In the genomic region with DNA sequence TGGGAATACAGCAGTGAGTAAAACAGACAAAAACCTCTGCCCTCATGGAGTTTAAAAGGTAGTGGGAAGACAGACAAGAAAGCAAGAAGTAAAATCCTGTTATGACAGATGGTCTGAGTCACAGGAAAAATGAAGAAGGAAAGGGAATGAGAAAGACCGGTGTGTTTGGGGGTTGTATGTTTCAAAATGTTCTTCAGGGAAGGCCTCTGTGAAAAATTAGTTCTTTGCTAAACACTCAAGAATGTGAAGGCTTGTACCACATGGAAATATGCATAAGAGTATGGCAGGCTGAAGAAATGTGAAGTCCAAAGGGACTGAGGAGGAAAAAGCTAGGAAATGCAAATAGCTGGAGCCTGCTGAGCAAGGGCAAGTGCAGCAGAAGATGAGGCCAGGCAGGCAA, we compare ENCODE assay signal across 17 cellular contexts.
A peak's percentile ranks its signal among the peaks of the same experiment; 100 is the strongest.
DNase-seq lines count a peak whose midpoint lies in the region; ATAC-seq and TF ChIP-seq lines count a peak whose summit lies in the region.
"Had no signal": no experiment of that assay in that cellular context is flagged by ENCODE, and none has a peak within 500 bp of the region (broad histone marks: within the 10 kb centered on the region; RNA-seq: fewer than 3 reads in every experiment).

No MANE protein-coding gene starts in this region.

- POLR2A ChIA-PET in BJ (lab: Charles Lee), result interaction anchor here (0.6 kb wide), 1 partner anchor 224 kb away, joined by 5 read pairs; no protein-coding TSS in a partner anchor
- POLR2A ChIA-PET in WTC11 (lab: Charles Lee), result interaction anchor here (0.5 kb wide), 1 partner anchor 985 kb away, joined by 3 read pairs; no protein-coding TSS in a partner anchor

- no peaks in the 10 kb centered on the region for H3K9me3 Mint-ChIP-seq in WTC11
- H3K9me3 Mint-ChIP-seq: brain had no signal

- H3K27me3 ChIP-seq in BJ (ENCODE audit: control insufficient read depth, insufficient read depth, low read length) (no peaks in the 10 kb centered on the region), osteoblast (ENCODE audit: insufficient read depth, low read length) (no peaks in the 10 kb centered on the region), Karpas-422 (ENCODE audit: low read length) (no peaks in the 10 kb centered on the region)

- no peaks in the 10 kb centered on the region for H3K36me3 Mint-ChIP-seq in WTC11
- H3K36me3 Mint-ChIP-seq: brain had no signal

- H3K9me2 ChIP-seq in Karpas-422 (replicated peaks; ENCODE audit: insufficient read depth, low read length), result no peaks in the 10 kb centered on the region

- H2AFZ ChIP-seq in osteoblast (ENCODE audit: low read length), result peak overlapping the region; percentile 55
- H2AFZ ChIP-seq in Karpas-422 (ENCODE audit: low read length), result no peak overlapping the region

- H3K36me3 ChIP-seq in BJ (ENCODE audit: control insufficient read depth, insufficient read depth, low read length), result no peaks in the 10 kb centered on the region
- H3K36me3 ChIP-seq in osteoblast (ENCODE audit: insufficient read depth, low read length), result no peaks in the 10 kb centered on the region
- H3K36me3 ChIP-seq in Karpas-422 (ENCODE audit: insufficient read depth, low read length), result no peaks in the 10 kb centered on the region
- H3K36me3 ChIP-seq: thoracic aorta had no signal

- H3K4me3 ChIP-seq in BJ (ENCODE audit: low read depth, low read length) (no peak overlapping the region), fibroblast of the aortic adventitia (ENCODE audit: low read depth, low read length) (no peak overlapping the region), osteoblast (ENCODE audit: insufficient read depth, low read length) (no peak overlapping the region), Karpas-422 (ENCODE audit: low read length) (no peak overlapping the region)
- H3K4me3 ChIP-seq: psoas muscle, thoracic aorta had no signal

- H3K4me2 ChIP-seq in osteoblast (ENCODE audit: insufficient read depth, low read length), result peak overlapping the region; percentile 8
- H3K4me2 ChIP-seq in Karpas-422 (ENCODE audit: low read depth, low read length, poor library complexity, severe bottlenecking), result no peak overlapping the region

- peak overlapping the region; percentile 7 for H3K27ac ChIP-seq in osteoblast (ENCODE audit: low read depth, low read length)
- H3K27ac ChIP-seq in Karpas-422 (ENCODE audit: low read length), result no peak overlapping the region
- H3K27ac ChIP-seq: psoas muscle, VCaP had no signal

- no peaks in the 10 kb centered on the region for H3K9me3 ChIP-seq in osteoblast (ENCODE audit: low read depth, low read length)
- peaks cover 39% of the 10 kb centered on the region for H3K9me3 ChIP-seq in Karpas-422 (ENCODE audit: low read length)
- H3K9me3 ChIP-seq: psoas muscle, thoracic aorta had no signal

- peaks cover 8% of the 10 kb centered on the region for H3K4me1 ChIP-seq in osteoblast (ENCODE audit: insufficient read depth, low read length)
- no peaks in the 10 kb centered on the region for H3K4me1 ChIP-seq in Karpas-422 (ENCODE audit: low read length)
- H3K4me1 ChIP-seq: psoas muscle had no signal

- H3K9ac ChIP-seq in Karpas-422 (ENCODE audit: low read length), result no peak overlapping the region

- ATAC-seq in WTC11, result no peak
- ATAC-seq: Panc1, psoas muscle had no signal

- peak; percentile 39 for DNase-seq in BJ (ENCODE audit: low read depth)
- peak; percentile 92 for DNase-seq in amniotic epithelial cell (ENCODE audit: low read depth)
- peak; percentile 48 for DNase-seq in fibroblast of the aortic adventitia (ENCODE audit: low read depth)
- peak; percentile 36 for DNase-seq in osteoblast (ENCODE audit: insufficient read length, low spot score, missing footprints)
- no peak for DNase-seq in WTC11 (ENCODE audit: low spot score)
- no peak for DNase-seq in NOMO-1 (lab: John Stamatoyannopoulos, UW; ENCODE audit: unreplicated experiment in 2 of 2)
- DNase-seq in LoVo (ENCODE audit: low spot score), result no peak
- no peak for DNase-seq in Karpas-422
- DNase-seq: activated CD8-positive, alpha-beta memory T cell treated with anti-CD3 and anti-CD28 coated beads for 24 hours; activated effector memory CD4-positive, alpha-beta T cell treated with Interleukin-2 at 50 U/mL for 16 hours; NCI-H2081 treated with DMSO at 0.1 percent for 48 hours; psoas muscle; SW 1271 had no signal

- CTCF ChIA-PET in BJ (lab: Yijun Ruan, JAX), result interaction anchor here (0.5 kb wide), 1 partner anchor 335 kb away, joined by 5 read pairs; no protein-coding TSS in a partner anchor
- CTCF ChIA-PET in WTC11 (lab: Charles Lee), result interaction anchor here (0.5 kb wide), 1 partner anchor 316 kb away, joined by 3 read pairs; the partner anchor contains the start of gene SEMA3A

- TF ChIP-seq CTCF in BJ (IDR thresholded peaks at IDR 0.05; ENCODE audit: insufficient read depth, low read depth, low read length), result no peak
- no peak for TF ChIP-seq CTCF in fibroblast of the aortic adventitia (IDR thresholded peaks at IDR 0.05; ENCODE audit: insufficient read depth, low read length)
- no peak for TF ChIP-seq CTCF in osteoblast (IDR thresholded peaks at IDR 0.05; ENCODE audit: extremely low read depth, low read depth, low read length)
- TF ChIP-seq CTCF in WTC11 (IDR thresholded peaks at IDR 0.05), result no peak

- H3K4me1 Mint-ChIP-seq in WTC11, result peaks cover 8% of the 10 kb centered on the region

- H3K27me3 Mint-ChIP-seq in WTC11 (ENCODE audit: low read depth), result no peaks in the 10 kb centered on the region

- H3K79me2 ChIP-seq in osteoblast (ENCODE audit: insufficient read depth, low read length) (no peaks in the 10 kb centered on the region), Karpas-422 (ENCODE audit: low read length) (no peaks in the 10 kb centered on the region)

- H4K20me1 ChIP-seq in osteoblast (ENCODE audit: insufficient read depth, low read length) (no peaks in the 10 kb centered on the region), Karpas-422 (ENCODE audit: insufficient read depth, low read depth, low read length) (no peaks in the 10 kb centered on the region)

- H3K4me3 Mint-ChIP-seq in WTC11, result no peak overlapping the region
- H3K4me3 Mint-ChIP-seq: brain had no signal

- no peak overlapping the region for H3K27ac Mint-ChIP-seq in WTC11
- H3K27ac Mint-ChIP-seq: brain had no signal

TF ChIP-seq in WTC11, 78 proteins besides CTCF, POLR2A, EP300 and RAD21:
- TF ChIP-seq ZNF317 (CRISPR knock-in tag; IDR thresholded peaks at IDR 0.05; ENCODE audit: borderline replicate concordance, low read depth) (no peak), ZNF423 (CRISPR knock-in tag; IDR thresholded peaks at IDR 0.05) (no peak), SP1 (CRISPR knock-in tag; conservative IDR thresholded peaks at IDR 0.05) (no peak), JUN (CRISPR knock-in tag; IDR thresholded peaks at IDR 0.05) (no peak), NR2C2 (CRISPR knock-in tag; IDR thresholded peaks at IDR 0.05) (no peak)
- TF ChIP-seq, protein P1, sequence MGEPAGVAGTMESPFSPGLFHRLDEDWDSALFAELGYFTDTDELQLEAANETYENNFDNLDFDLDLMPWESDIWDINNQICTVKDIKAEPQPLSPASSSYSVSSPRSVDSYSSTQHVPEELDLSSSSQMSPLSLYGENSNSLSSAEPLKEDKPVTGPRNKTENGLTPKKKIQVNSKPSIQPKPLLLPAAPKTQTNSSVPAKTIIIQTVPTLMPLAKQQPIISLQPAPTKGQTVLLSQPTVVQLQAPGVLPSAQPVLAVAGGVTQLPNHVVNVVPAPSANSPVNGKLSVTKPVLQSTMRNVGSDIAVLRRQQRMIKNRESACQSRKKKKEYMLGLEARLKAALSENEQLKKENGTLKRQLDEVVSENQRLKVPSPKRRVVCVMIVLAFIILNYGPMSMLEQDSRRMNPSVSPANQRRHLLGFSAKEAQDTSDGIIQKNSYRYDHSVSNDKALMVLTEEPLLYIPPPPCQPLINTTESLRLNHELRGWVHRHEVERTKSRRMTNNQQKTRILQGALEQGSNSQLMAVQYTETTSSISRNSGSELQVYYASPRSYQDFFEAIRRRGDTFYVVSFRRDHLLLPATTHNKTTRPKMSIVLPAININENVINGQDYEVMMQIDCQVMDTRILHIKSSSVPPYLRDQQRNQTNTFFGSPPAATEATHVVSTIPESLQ (CRISPR knock-in tag; IDR thresholded peaks at IDR 0.05), result no peak

Comparison
In these comparisons a context has a peak if more than half of its experiments do, and no peak if none do; other contexts are left out.
1. DNase-seq: peak in BJ (single experiment), amniotic epithelial cell (single experiment), fibroblast of the aortic adventitia (single experiment) and osteoblast (single experiment); none in WTC11 (single experiment), NOMO-1 (0 of 2), LoVo (single experiment) and Karpas-422 (single experiment).